Comparison of ENCODE assay signal across 13 cellular contexts in the genomic region with DNA sequence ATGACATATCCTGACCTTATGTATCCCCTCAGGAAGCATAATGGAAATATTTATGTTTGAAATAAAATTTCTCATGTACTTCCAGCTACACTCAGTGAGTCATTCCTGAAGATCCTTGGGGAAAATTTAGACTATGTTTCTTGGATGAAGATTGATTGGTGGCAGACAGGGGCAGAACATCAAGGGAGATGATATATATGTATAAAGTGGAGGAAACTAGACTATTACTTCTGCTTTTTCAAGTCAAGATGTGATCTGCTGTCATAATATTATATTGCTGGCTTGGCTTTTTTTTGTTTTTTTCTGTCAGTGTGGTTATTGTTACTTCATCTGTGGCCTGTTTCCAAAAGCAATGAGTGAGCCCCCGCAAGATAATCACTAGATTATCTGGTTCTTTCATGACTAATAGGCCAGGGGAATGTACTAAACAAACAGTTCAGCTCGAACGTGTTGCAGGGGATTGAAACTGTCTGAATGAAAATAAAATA.
A peak's percentile ranks its signal among the peaks of the same experiment; 100 is the strongest.
DNase-seq lines count a peak whose midpoint lies in the region; ATAC-seq and TF ChIP-seq lines count a peak whose summit lies in the region.
"Had no signal": no experiment of that assay in that cellular context is flagged by ENCODE, and none has a peak within 500 bp of the region (broad histone marks: within the 10 kb centered on the region; RNA-seq: fewer than 3 reads in every experiment).

No MANE protein-coding gene starts in this region.

- DNase-seq in MV-4-11 (lab: John Stamatoyannopoulos, UW) (peak; percentile 97), mucosa of descending colon (no peak), omental fat pad (ENCODE audit: low spot score) (no peak), activated gamma-delta T cell (lab: John Stamatoyannopoulos, UW) (no peak), NCI-H1436 (lab: John Stamatoyannopoulos, UW) (no peak)
- no peak for DNase-seq in central memory CD8-positive, alpha-beta T cell (ENCODE audit: low spot score in 2 of 2)
- DNase-seq in stimulated activated CD8-positive, alpha-beta memory T cell treated with anti-CD3 and anti-CD28 coated beads, Interleukin-4, amount 100 ng/mL, for 48 hours: no peak
- DNase-seq: activated T-cell treated with anti-CD3 and anti-CD28 coated beads, Interleukin-2, amount 50 U/mL, for 1 hour; effector memory CD8-positive, alpha-beta T cell; GOT3; left ventricle myocardium inferior; T-helper 17 cell had no signal

- H3K4me3 ChIP-seq in BLaER1 treated with 17β-estradiol and CSF1 and Interleukin-3, amounts not matched to agents 10 nM and 100 nM: no peak overlapping the region
- H3K4me3 ChIP-seq in mucosa of descending colon: no peak overlapping the region
- H3K4me3 ChIP-seq: left ventricle myocardium inferior had no signal

- H3K27me3 Mint-ChIP-seq in central memory CD8-positive, alpha-beta T cell: no peaks in the 10 kb centered on the region
- H3K27me3 Mint-ChIP-seq: effector memory CD8-positive, alpha-beta T cell; T-helper 17 cell had no signal

- peak overlapping the region in 7 of 11 experiments; percentile 10 to 76 (median 51); a peak in 11 of 22 replicates for H3K4me2 ChIP-seq in BLaER1 treated with 17β-estradiol and CSF1 and Interleukin-3, amounts not matched to agents 10 nM and 100 nM

- peaks cover 1% of the 10 kb centered on the region for H3K36me3 Mint-ChIP-seq in central memory CD8-positive, alpha-beta T cell (ENCODE audit: insufficient read depth)

- H3K9me3 Mint-ChIP-seq in central memory CD8-positive, alpha-beta T cell: no peaks in the 10 kb centered on the region
- H3K9me3 Mint-ChIP-seq: effector memory CD8-positive, alpha-beta T cell had no signal

- H3K4me1 Mint-ChIP-seq in central memory CD8-positive, alpha-beta T cell: no peaks in the 10 kb centered on the region

- intact Hi-C loops in mucosa of descending colon (cut with DNase I, micrococcal nuclease): no loop called here

- TF ChIP-seq CTCF in mucosa of descending colon (IDR thresholded peaks at IDR 0.05) (no peak), omental fat pad (IDR thresholded peaks at IDR 0.05) (no peak)

- no peak overlapping the region for H3K4me3 Mint-ChIP-seq in central memory CD8-positive, alpha-beta T cell
- H3K4me3 Mint-ChIP-seq: effector memory CD8-positive, alpha-beta T cell; T-helper 17 cell had no signal

- H3K4me1 ChIP-seq in BLaER1 treated with 17β-estradiol and CSF1 and Interleukin-3, amounts not matched to agents 10 nM and 100 nM: peaks cover 0 to 39% (median 12%) of the 10 kb centered on the region in 10 experiments; a peak in 14 of 20 replicates
- no peaks in the 10 kb centered on the region for H3K4me1 ChIP-seq in mucosa of descending colon (ENCODE audit: low read depth)
- H3K4me1 ChIP-seq: left ventricle myocardium inferior had no signal

- peak overlapping the region; percentile 27 for H3K27ac Mint-ChIP-seq in central memory CD8-positive, alpha-beta T cell (ENCODE audit: low read depth)
- H3K27ac Mint-ChIP-seq: effector memory CD8-positive, alpha-beta T cell; T-helper 17 cell had no signal

- peaks cover 0 to 3% (median 0%) of the 10 kb centered on the region in 11 experiments; a peak in 1 of 22 replicates for H3K9me3 ChIP-seq in BLaER1 treated with 17β-estradiol and CSF1 and Interleukin-3, amounts not matched to agents 10 nM and 100 nM (replicated peaks in 1 of 11)
- no peaks in the 10 kb centered on the region for H3K9me3 ChIP-seq in mucosa of descending colon
- H3K9me3 ChIP-seq: left ventricle myocardium inferior had no signal

- ATAC-seq in central memory CD8-positive, alpha-beta T cell (replicated peaks; ENCODE audit: extremely low read depth, poor library complexity, severe bottlenecking): no peak
- ATAC-seq in mucosa of descending colon (peak; percentile 33), omental fat pad (ENCODE audit: low FRiP score) (no peak)
- ATAC-seq: effector memory CD8-positive, alpha-beta T cell; T-helper 17 cell had no signal

- H3K9ac ChIP-seq in BLaER1 treated with 17β-estradiol and CSF1 and Interleukin-3, amounts not matched to agents 10 nM and 100 nM: peak overlapping the region in 3 of 11 experiments; percentile 15 to 54 (median 51); a peak in 6 of 22 replicates

- no peaks in the 10 kb centered on the region for H3K36me3 ChIP-seq in BLaER1 treated with 17β-estradiol and CSF1 and Interleukin-3, amounts not matched to agents 10 nM and 100 nM
- no peaks in the 10 kb centered on the region for H3K36me3 ChIP-seq in mucosa of descending colon (ENCODE audit: low read depth)
- H3K36me3 ChIP-seq: left ventricle myocardium inferior had no signal

- H3K27me3 ChIP-seq in BLaER1 treated with 17β-estradiol and CSF1 and Interleukin-3, amounts not matched to agents 10 nM and 100 nM: 0 out of 22 replicates have a peak, but pooled peaks cover 0 to 6% (median 0%) of the 10 kb centered on the region in 11 experiments

- H4K20me1 ChIP-seq in BLaER1 treated with 17β-estradiol and CSF1 and Interleukin-3, amounts not matched to agents 10 nM and 100 nM: no peaks in the 10 kb centered on the region

- H3K27ac ChIP-seq in BLaER1 treated with 17β-estradiol and CSF1 and Interleukin-3, amounts not matched to agents 10 nM and 100 nM: peak overlapping the region in 10 of 11 experiments; percentile 18 to 80 (median 53); a peak in 16 of 22 replicates
- H3K27ac ChIP-seq: left ventricle myocardium inferior had no signal
